ENCODE assay signal across 9 cellular contexts in genomic region chr1:183218981-183219621, GRCh38. TPM values are rescaled to one million over a fixed set of nuclear protein-coding genes. Genes with fewer than 3 reads are reported as not detected.
DNase-seq lines count a peak whose midpoint lies in the region; ATAC-seq and TF ChIP-seq lines count a peak whose summit lies in the region.
"Had no signal": no experiment of that assay in that cellular context is flagged by ENCODE, and none has a peak within 500 bp of the region (broad histone marks: within the 10 kb centered on the region; RNA-seq: fewer than 3 reads in every experiment).

No MANE protein-coding gene starts in this region.

- in situ Hi-C loops in KBM-7 (cut with MboI; ENCODE audit: low pct_unique_long_range_greater_than_20kb, low sequenced_read_pairs): no loop called here

- intact Hi-C loops in A673 (cut with micrococcal nuclease; ENCODE audit: unreplicated experiment) (no loop called here), left colon (cut with DNase I, micrococcal nuclease) (no loop called here)

- ATAC-seq in left colon: peak; percentile 59
- peak; percentile 21 to 52 for ATAC-seq in upper lobe of left lung (ENCODE audit: low FRiP score in 2 of 2)
- no peak for ATAC-seq in GM21619 (IDR thresholded peaks at IDR 0.05; ENCODE audit: unreplicated experiment)

- BruUV-seq in A673 (replicated peaks; lab: Mats Ljungman, UMichigan): no TSS peak

- H3K27ac ChIP-seq in A673 (ENCODE audit: low read depth, low read length, poor library complexity, severe bottlenecking) (no peak overlapping the region), upper lobe of left lung (peak overlapping the region in 2 of 4 donors; percentile 18 to 50)
- H3K27ac ChIP-seq: SK-N-MC had no signal

- CTCF ChIA-PET in A673 (lab: Charles Lee): interaction anchor here (0.8 kb wide), 1 partner anchor 9 kb away, joined by 3 read pairs; no protein-coding TSS in a partner anchor

- POLR2A ChIA-PET in A673 (lab: Charles Lee; ENCODE audit: low non-redundant PET): no interaction called here

- DNase-seq in A673 (ENCODE audit: low spot score) (peak; percentile 27), KBM-7 (peak; percentile 25), activated T-helper 1 cell treated with Interleukin-2 at 50 U/mL for 16 hours (ENCODE audit: low read depth) (peak; percentile 3), left colon (peak; percentile 49 to 71), upper lobe of left lung (peak in 1 of 2 donors; percentile 80), NCI-H226 (no peak), NCI-H1694 (lab: John Stamatoyannopoulos, UW) (no peak)

- no peak for TF ChIP-seq CTCF in A673 (conservative IDR thresholded peaks at IDR 0.05; ENCODE audit: low read depth, low read length)
- no peak for TF ChIP-seq CTCF in upper lobe of left lung (IDR thresholded peaks at IDR 0.05)

- H3K4me1 ChIP-seq in A673 (ENCODE audit: insufficient read depth, low read length, poor library complexity, severe bottlenecking) (peaks cover 20% of the 10 kb centered on the region), upper lobe of left lung (peaks cover 11 to 16% (median 13%) of the 10 kb centered on the region in 4 donors)

- TF ChIP-seq EP300 in upper lobe of left lung (IDR thresholded peaks at IDR 0.05): no peak

- H3K9me3 ChIP-seq in A673 (ENCODE audit: low read depth, low read length, poor library complexity, severe bottlenecking) (no peaks in the 10 kb centered on the region), upper lobe of left lung (no peaks in the 10 kb centered on the region)

- H3K36me3 ChIP-seq in A673 (ENCODE audit: insufficient read depth, low read length, poor library complexity, severe bottlenecking) (no peaks in the 10 kb centered on the region), upper lobe of left lung (no peaks in the 10 kb centered on the region)

- H3K27me3 ChIP-seq in A673 (replicated peaks; ENCODE audit: insufficient read depth, low read depth, low read length, poor library complexity) (no peaks in the 10 kb centered on the region), upper lobe of left lung (no peaks in the 10 kb centered on the region)

- H3K4me3 ChIP-seq in A673 (ENCODE audit: low read depth, low read length, poor library complexity, severe bottlenecking) (no peak overlapping the region), upper lobe of left lung (no peak overlapping the region)
- H3K4me3 ChIP-seq: SK-N-MC had no signal

- 10 to 13% methylated on average over 5 of the region's 5 CpGs for WGBS in upper lobe of left lung, 2 donors

- TF ChIP-seq POLR2A in upper lobe of left lung (IDR thresholded peaks at IDR 0.05): no peak

RNA-seq across cellular contexts. Expression of gene LAMC2, which starts 33.0 kb away (rescaled TPM):
- total RNA-seq in A673 (2021) (0.11 and 0.26 TPM in 2 replicates), left colon (10 to 100 TPM; 30.7 to 55.0 TPM), upper lobe of left lung (10 to 100 TPM; 10.5 to 74.6 (median 46.1) TPM)

Comparison
In these comparisons a context has a peak if more than half of its experiments do, and no peak if none do; other contexts are left out.
1. DNase-seq: peak in A673 (single experiment), KBM-7 (single experiment), activated T-helper 1 cell treated with Interleukin-2 at 50 U/mL for 16 hours (single experiment) and left colon (2 of 2); none in NCI-H226 (single experiment) and NCI-H1694 (single experiment).